12 cellular contexts compared by ENCODE assay signal in the genomic region with DNA sequence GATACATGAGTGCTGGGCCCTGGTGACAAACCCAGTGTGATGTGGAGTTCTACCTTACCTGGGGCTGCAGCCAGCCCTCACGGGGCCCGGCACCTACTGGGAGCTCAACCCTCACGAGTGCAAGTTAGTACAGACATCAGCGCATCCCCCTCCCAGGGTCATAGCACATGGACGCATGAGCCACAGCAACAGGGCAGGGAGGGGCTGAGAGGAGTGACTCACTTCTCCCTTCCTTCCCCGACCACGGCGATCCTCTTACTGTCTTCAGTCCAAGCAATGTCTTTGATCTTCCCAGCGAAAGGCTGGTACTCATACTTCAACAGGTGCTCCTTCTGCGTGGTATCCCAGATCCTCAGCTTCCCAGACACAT. TPM values are rescaled to one million over a fixed set of nuclear protein-coding genes. Genes with fewer than 3 reads are reported as not detected.
A peak's percentile ranks its signal among the peaks of the same experiment; 100 is the strongest.
DNase-seq lines count a peak whose midpoint lies in the region; ATAC-seq and TF ChIP-seq lines count a peak whose summit lies in the region.
"Had no signal": no experiment of that assay in that cellular context is flagged by ENCODE, and none has a peak within 500 bp of the region (broad histone marks: within the 10 kb centered on the region; RNA-seq: fewer than 3 reads in every experiment).

No MANE protein-coding gene starts in this region.

- DNase-seq in AG08395 (ENCODE audit: low spot score), result peak; percentile 59
- no peak for DNase-seq in activated T-helper 2 cell treated with anti-CD3 and anti-CD28 coated beads, Interferon-gamma antibody, Interleukin-2, Interleukin-4, amounts not matched to agents 10 μg/mL and 5 μg/mL and 100 μg/mL, durations not matched to agents 14 hours and 24 hours and 36 hours (ENCODE audit: low spot score)
- peak; percentile 72 for DNase-seq in islet precursor cell
- no peak for DNase-seq in SHP77 treated with DMSO at 0.1 percent for 48 hours (lab: John Stamatoyannopoulos, UW)
- no peak for DNase-seq in foreskin melanocyte
- DNase-seq in upper lobe of left lung, result no peak
- DNase-seq: DND-41; NCI-H1417; ovary; stimulated activated naive CD4-positive, alpha-beta T cell treated with Interleukin-2 at 50 U/mL for 16 hours had no signal

- H4K20me1 ChIP-seq in KMS-11 (ENCODE audit: insufficient read depth), result no peaks in the 10 kb centered on the region

- H3K27me3 Mint-ChIP-seq in activated T-helper 2 cell treated with anti-CD3 and anti-CD28 coated beads, Interferon-gamma antibody, Interleukin-2, Interleukin-4, amounts not matched to agents 10 μg/mL and 5 μg/mL and 100 μg/mL, durations not matched to agents 14 hours and 24 hours and 36 hours (ENCODE audit: low read depth), result no peaks in the 10 kb centered on the region

- peak overlapping the region; percentile 76 for H3K27ac Mint-ChIP-seq in activated T-helper 2 cell treated with anti-CD3 and anti-CD28 coated beads, Interferon-gamma antibody, Interleukin-2, Interleukin-4, amounts not matched to agents 10 μg/mL and 5 μg/mL and 100 μg/mL, durations not matched to agents 14 hours and 24 hours and 36 hours

- H2AFZ ChIP-seq in KMS-11 (ENCODE audit: low read depth), result no peak overlapping the region

- H3K4me3 ChIP-seq in KMS-11 (IDR thresholded peaks at IDR 0.05; ENCODE audit: insufficient read depth, low read depth, low read length) (no peak overlapping the region), upper lobe of left lung (no peak overlapping the region)
- H3K4me3 ChIP-seq: ovary had no signal

- intact Hi-C loops in activated T-helper 2 cell treated with anti-CD3 and anti-CD28 coated beads, Interferon-gamma antibody, Interleukin-2, Interleukin-4, amounts not matched to agents 10 μg/mL and 5 μg/mL and 100 μg/mL, durations not matched to agents 14 hours and 24 hours and 36 hours (cut with micrococcal nuclease), result loop anchor here (5.0 to 10.0 kb wide), 3 partner anchors 96 to 576 kb away; a partner anchor contains a TSS

- TF ChIP-seq EP300 in upper lobe of left lung (IDR thresholded peaks at IDR 0.05), result no peak

- ATAC-seq in HG02798 (IDR thresholded peaks at IDR 0.05; ENCODE audit: poor library complexity, unreplicated experiment), result no peak
- no peak for ATAC-seq in upper lobe of left lung (ENCODE audit: low FRiP score in 2 of 2)

- H3K9me3 Mint-ChIP-seq in activated T-helper 2 cell treated with anti-CD3 and anti-CD28 coated beads, Interferon-gamma antibody, Interleukin-2, Interleukin-4, amounts not matched to agents 10 μg/mL and 5 μg/mL and 100 μg/mL, durations not matched to agents 14 hours and 24 hours and 36 hours, result no peaks in the 10 kb centered on the region

- no peak for TF ChIP-seq CTCF in KMS-11 (conservative IDR thresholded peaks at IDR 0.05; ENCODE audit: low read depth, low read length)
- TF ChIP-seq CTCF in upper lobe of left lung (IDR thresholded peaks at IDR 0.05), result no peak

- peaks cover 85% of the 10 kb centered on the region for H3K4me1 ChIP-seq in KMS-11 (ENCODE audit: low read depth, poor library complexity, severe bottlenecking)
- peaks cover 49 to 73% (median 59%) of the 10 kb centered on the region in 4 donors for H3K4me1 ChIP-seq in upper lobe of left lung

- H3K4me3 Mint-ChIP-seq in activated T-helper 2 cell treated with anti-CD3 and anti-CD28 coated beads, Interferon-gamma antibody, Interleukin-2, Interleukin-4, amounts not matched to agents 10 μg/mL and 5 μg/mL and 100 μg/mL, durations not matched to agents 14 hours and 24 hours and 36 hours (ENCODE audit: low read depth), result peak overlapping the region; percentile 24

- WGBS in upper lobe of left lung, 2 donors, result 86 to 92% methylated on average over 9 to 10 of the region's 10 CpGs

- H3K36me3 ChIP-seq in KMS-11 (ENCODE audit: insufficient read depth), result no peaks in the 10 kb centered on the region
- peaks cover 26 to 98% (median 72%) of the 10 kb centered on the region in 4 donors for H3K36me3 ChIP-seq in upper lobe of left lung
- H3K36me3 ChIP-seq: ovary had no signal

- H3K27me3 ChIP-seq in KMS-11 (ENCODE audit: insufficient read depth, low read depth) (no peaks in the 10 kb centered on the region), upper lobe of left lung (no peaks in the 10 kb centered on the region)
- H3K27me3 ChIP-seq: ovary had no signal

- no peak for TF ChIP-seq POLR2A in upper lobe of left lung (IDR thresholded peaks at IDR 0.05)

- H3K79me2 ChIP-seq in KMS-11 (ENCODE audit: insufficient read depth, low read depth), result peaks cover 52% of the 10 kb centered on the region

- H3K36me3 Mint-ChIP-seq in activated T-helper 2 cell treated with anti-CD3 and anti-CD28 coated beads, Interferon-gamma antibody, Interleukin-2, Interleukin-4, amounts not matched to agents 10 μg/mL and 5 μg/mL and 100 μg/mL, durations not matched to agents 14 hours and 24 hours and 36 hours (ENCODE audit: low read depth), result peaks cover 96% of the 10 kb centered on the region

- H3K4me1 Mint-ChIP-seq in activated T-helper 2 cell treated with anti-CD3 and anti-CD28 coated beads, Interferon-gamma antibody, Interleukin-2, Interleukin-4, amounts not matched to agents 10 μg/mL and 5 μg/mL and 100 μg/mL, durations not matched to agents 14 hours and 24 hours and 36 hours (ENCODE audit: low read depth), result peaks cover 91% of the 10 kb centered on the region

- no peak overlapping the region for H3K9ac ChIP-seq in KMS-11

- peak overlapping the region; percentile 61; the same call in 1 of the 2 replicates for H3K4me2 ChIP-seq in KMS-11

- no peaks in the 10 kb centered on the region for H3K9me3 ChIP-seq in upper lobe of left lung
- H3K9me3 ChIP-seq: ovary had no signal

- peak overlapping the region; percentile 100 for H3K27ac ChIP-seq in KMS-11
- peak overlapping the region in 1 of 4 donors; percentile 84 for H3K27ac ChIP-seq in upper lobe of left lung

RNA-seq across cellular contexts. Expression of a gene that starts 17.8 kb away (rescaled TPM):
- 387 and 398 TPM in 2 replicates for total RNA-seq in activated T-helper 2 cell treated with anti-CD3 and anti-CD28 coated beads, Interferon-gamma antibody, Interleukin-2, Interleukin-4, amounts not matched to agents 10 μg/mL and 5 μg/mL and 100 μg/mL, durations not matched to agents 14 hours and 24 hours and 36 hours
- 100 to 1,000 TPM; 135 to 307 (median 183) TPM for total RNA-seq in upper lobe of left lung

Comparison
In these comparisons a context has a peak if more than half of its experiments do, and no peak if none do; other contexts are left out.
1. DNase-seq: peak in AG08395 (single experiment) and islet precursor cell (single experiment); none in activated T-helper 2 cell treated with anti-CD3 and anti-CD28 coated beads, Interferon-gamma antibody, Interleukin-2, Interleukin-4, amounts not matched to agents 10 μg/mL and 5 μg/mL and 100 μg/mL, durations not matched to agents 14 hours and 24 hours and 36 hours (single experiment), SHP77 treated with DMSO at 0.1 percent for 48 hours (single experiment), foreskin melanocyte (single experiment) and upper lobe of left lung (0 of 2).